10 cellular contexts compared by ENCODE assay signal in the genomic region with DNA sequence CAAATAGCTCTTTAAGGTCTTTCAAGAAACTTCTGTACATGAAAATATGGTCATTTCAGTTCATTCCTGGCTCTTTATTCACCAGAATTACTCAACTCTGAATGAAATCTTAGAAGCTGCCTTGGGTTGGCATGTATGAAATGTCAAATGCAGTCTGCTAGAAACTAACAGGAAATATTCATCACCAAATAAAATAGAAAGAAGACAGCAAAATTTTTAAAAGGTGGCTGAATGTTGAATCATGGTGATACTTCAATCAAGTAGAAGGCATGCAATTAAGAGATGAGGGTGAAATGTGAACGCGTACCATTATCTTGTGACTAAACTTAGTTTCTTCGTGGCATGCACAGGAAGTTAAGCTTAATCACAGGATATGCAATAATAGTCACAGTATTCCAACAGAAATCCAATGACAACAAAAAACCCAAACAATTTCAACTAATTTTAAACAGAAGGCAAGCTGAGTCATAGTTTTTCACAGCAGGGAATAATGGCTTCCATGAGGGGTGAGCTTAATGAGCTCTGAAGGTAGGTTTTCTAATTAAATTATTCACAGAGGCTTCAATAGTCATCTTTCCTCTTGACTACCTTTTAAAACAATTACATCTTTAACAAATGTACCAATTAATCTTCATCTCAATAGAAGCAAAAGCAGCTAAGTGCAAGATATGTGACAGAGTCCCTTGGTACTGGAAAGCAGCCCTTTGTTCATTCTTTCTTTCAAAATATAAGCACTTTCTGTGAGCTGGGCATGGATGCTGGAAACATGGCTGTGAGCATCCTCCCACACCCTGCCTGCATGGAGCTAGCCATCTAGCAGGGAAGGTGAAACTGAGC. TPM values are rescaled to one million over a fixed set of nuclear protein-coding genes. Genes with fewer than 3 reads are reported as not detected.
DNase-seq lines count a peak whose midpoint lies in the region; ATAC-seq, FAIRE-seq and TF ChIP-seq lines count a peak whose summit lies in the region.
"Had no signal": no experiment of that assay in that cellular context is flagged by ENCODE, and none has a peak within 500 bp of the region (broad histone marks: within the 10 kb centered on the region; RNA-seq: fewer than 3 reads in every experiment).

No MANE protein-coding gene starts in this region.

- H3K9ac ChIP-seq in BLaER1: no peak overlapping the region
- peak overlapping the region; percentile 83 for H3K9ac ChIP-seq in mesenchymal stem cell (ENCODE audit: low read length)

- intact Hi-C loops in testis (cut with DNase I; ENCODE audit: low total_unique reads): no loop called here

- H3K9me3 ChIP-seq in BLaER1: no peaks in the 10 kb centered on the region
- no peaks in the 10 kb centered on the region for H3K9me3 ChIP-seq in mesenchymal stem cell (ENCODE audit: control insufficient read depth, low read length)
- no peaks in the 10 kb centered on the region for H3K9me3 ChIP-seq in testis

- peaks cover 9% of the 10 kb centered on the region; the same call in 1 of the 2 replicates for H3K36me3 ChIP-seq in BLaER1
- H3K36me3 ChIP-seq in bronchial epithelial cell (ENCODE audit: control insufficient read depth, insufficient read depth, low read length): no peaks in the 10 kb centered on the region
- no peaks in the 10 kb centered on the region for H3K36me3 ChIP-seq in mesenchymal stem cell (ENCODE audit: control insufficient read depth in 1 of 2, insufficient read depth in 2 of 2, low read depth in 1 of 2, low read length in 2 of 2)
- H3K36me3 ChIP-seq in testis (ENCODE audit: low read depth, missing control alignments): no peaks in the 10 kb centered on the region

- peak overlapping the region; percentile 0 to 46 for H2BK12ac ChIP-seq in mesenchymal stem cell (ENCODE audit: low read length in 2 of 2)

- no peak overlapping the region for H2AFZ ChIP-seq in mesenchymal stem cell (ENCODE audit: low read depth, low read length)

- peaks cover 9% of the 10 kb centered on the region; the same call in 1 of the 2 replicates for H4K20me1 ChIP-seq in BLaER1

- H3K4me3 ChIP-seq in BLaER1 (no peak overlapping the region), bronchial epithelial cell (ENCODE audit: low read depth, low read length) (no peak overlapping the region), mesenchymal stem cell (ENCODE audit: insufficient read depth in 1 of 2, low read depth in 1 of 2, low read length in 2 of 2) (peak overlapping the region in 1 of 2 experiments; percentile 63), testis (no peak overlapping the region)

- H3K14ac ChIP-seq in mesenchymal stem cell (ENCODE audit: low read length in 2 of 2): no peak overlapping the region

- H3K27ac ChIP-seq in BLaER1: no peak overlapping the region
- peak overlapping the region; percentile 34 for H3K27ac ChIP-seq in mesenchymal stem cell (ENCODE audit: low read length, poor library complexity, severe bottlenecking)
- H3K27ac ChIP-seq in testis: no peak overlapping the region

- no peak overlapping the region for H3K23ac ChIP-seq in mesenchymal stem cell (ENCODE audit: low read length in 2 of 2)

- H2BK120ac ChIP-seq in mesenchymal stem cell (ENCODE audit: low read depth, low read length): peak overlapping the region; percentile 3

- H3K4ac ChIP-seq in mesenchymal stem cell (ENCODE audit: low read depth in 1 of 2, low read length in 2 of 2): peak overlapping the region; percentile 36 to 55

- DNase-seq in M059J (ENCODE audit: low read depth): peak; percentile 87
- DNase-seq in bronchial epithelial cell (ENCODE audit: low read depth): peak; percentile 82
- DNase-seq in mesenchymal stem cell: peak; percentile 86
- no peak for DNase-seq in testis
- DNase-seq in OCI-M1 (lab: John Stamatoyannopoulos, UW): no peak
- no peak for DNase-seq in islet precursor cell
- DNase-seq: activated T-cell treated with anti-CD3 and anti-CD28 coated beads, Interleukin-2, amount 50 U/mL, for 1 hour; NCI-H82 had no signal

- no peak overlapping the region for H2AK5ac ChIP-seq in mesenchymal stem cell (ENCODE audit: low read length, severe bottlenecking)

- TF ChIP-seq CTCF in bronchial epithelial cell (IDR thresholded peaks at IDR 0.05; ENCODE audit: insufficient read depth, low read length, severe bottlenecking) (no peak), testis (IDR thresholded peaks at IDR 0.05) (no peak)

- WGBS in mesenchymal stem cell: 0% methylated on average over 2 of the region's 3 CpGs
- 63 to 69% methylated on average over 3 of the region's 3 CpGs for WGBS in testis, 2 donors

- H3K18ac ChIP-seq in mesenchymal stem cell (ENCODE audit: low read depth in 1 of 2, low read length in 2 of 2): peak overlapping the region; percentile 55 to 86

- H3K79me1 ChIP-seq in mesenchymal stem cell (replicated peaks; ENCODE audit: low read length, poor library complexity, severe bottlenecking): peaks cover 6% of the 10 kb centered on the region

- no peak overlapping the region for H2BK15ac ChIP-seq in mesenchymal stem cell (ENCODE audit: low read depth, poor library complexity, severe bottlenecking)

- H3K4me1 ChIP-seq in BLaER1: peaks cover 12% of the 10 kb centered on the region
- H3K4me1 ChIP-seq in mesenchymal stem cell (ENCODE audit: control insufficient read depth, insufficient read depth, low read depth, low read length): peaks cover 5% of the 10 kb centered on the region
- no peaks in the 10 kb centered on the region for H3K4me1 ChIP-seq in testis

- H3K27me3 ChIP-seq in BLaER1 (no peaks in the 10 kb centered on the region), bronchial epithelial cell (ENCODE audit: control insufficient read depth, insufficient read depth, low read length) (no peaks in the 10 kb centered on the region), mesenchymal stem cell (ENCODE audit: control insufficient read depth in 1 of 2, insufficient read depth in 1 of 2, low read length in 2 of 2) (no peaks in the 10 kb centered on the region), testis (no peaks in the 10 kb centered on the region)

- H3K4me2 ChIP-seq in BLaER1 (peak overlapping the region; percentile 57), mesenchymal stem cell (ENCODE audit: low read length, poor library complexity, severe bottlenecking) (peak overlapping the region; percentile 12)

- H2BK5ac ChIP-seq in mesenchymal stem cell (ENCODE audit: low read depth, low read length, poor library complexity, severe bottlenecking): no peak overlapping the region

- H4K8ac ChIP-seq in mesenchymal stem cell (ENCODE audit: low read length): peak overlapping the region; percentile 20

- ATAC-seq in esophagus mucosa: no peak

- FAIRE-seq in bronchial epithelial cell (lab: Jason Lieb, UNC): no peak

- H4K91ac ChIP-seq in mesenchymal stem cell (ENCODE audit: low read length): peak overlapping the region; percentile 62

- no peak for TF ChIP-seq POLR2A in testis (IDR thresholded peaks at IDR 0.05)

RNA-seq across cellular contexts. Expression of a gene that starts 44.5 kb away (rescaled TPM):
- 11.2 and 18.3 TPM in 2 replicates for total RNA-seq in M059J (2014; rRNA removed; shearing (Covaris generic))
- total RNA-seq in bronchial epithelial cell: 10.8 and 21.9 TPM in 2 replicates
- 9.8 TPM for polyA plus RNA-seq in mesenchymal stem cell (2013, experiment 1 of 2)
- polyA plus RNA-seq in mesenchymal stem cell (2013, experiment 2 of 2): 10.4 TPM
- total RNA-seq in esophagus mucosa: 16.5 TPM
- total RNA-seq in testis: 10 to 100 TPM; 21.3 to 24.5 TPM
- polyA plus RNA-seq in testis (ENCODE audit: insufficient read depth, low read depth, low replicate concordance): 6.0 TPM

RNA-seq across cellular contexts. Expression of a gene that starts 56.1 kb away (rescaled TPM):
- 46.6 and 47.4 TPM in 2 replicates for total RNA-seq in M059J (2014; rRNA removed; shearing (Covaris generic))
- total RNA-seq in bronchial epithelial cell: 46.3 and 73.5 TPM in 2 replicates
- polyA plus RNA-seq in mesenchymal stem cell (2013, experiment 1 of 2): 75.9 TPM
- 80.0 TPM for polyA plus RNA-seq in mesenchymal stem cell (2013, experiment 2 of 2)
- 27.1 TPM for total RNA-seq in esophagus mucosa
- total RNA-seq in testis: 10 to 100 TPM; 87.9 to 91.3 TPM
- polyA plus RNA-seq in testis (ENCODE audit: insufficient read depth, low read depth, low replicate concordance): 110 TPM

Comparison
In these comparisons a context has a peak if more than half of its experiments do, and no peak if none do; other contexts are left out.
1. DNase-seq: peak in M059J (single experiment), bronchial epithelial cell (single experiment) and mesenchymal stem cell (single experiment); none in testis (single experiment), OCI-M1 (single experiment) and islet precursor cell (single experiment).